In genomic region chr1:59132353-59132752, GRCh38 we compare ENCODE assay signal across 16 cellular contexts.
DNase-seq lines count a peak whose midpoint lies in the region; ATAC-seq and TF ChIP-seq lines count a peak whose summit lies in the region.
"Had no signal": no experiment of that assay in that cellular context is flagged by ENCODE, and none has a peak within 500 bp of the region (broad histone marks: within the 10 kb centered on the region; RNA-seq: fewer than 3 reads in every experiment).

No MANE protein-coding gene starts in this region.

- H3K4me1 Mint-ChIP-seq in GM23338: peaks cover 26% of the 10 kb centered on the region; the same call in 2 of the 3 replicates

- H3K27ac ChIP-seq in GM23338 (ENCODE audit: low read depth) (no peak overlapping the region), substantia nigra (ENCODE audit: low read depth, low read length, poor library complexity, severe bottlenecking) (no peak overlapping the region)

- peaks cover 19% of the 10 kb centered on the region; the same call in 1 of the 2 replicates for H3K9me2 ChIP-seq in GM23338 (ENCODE audit: insufficient read depth)

- peaks cover 8% of the 10 kb centered on the region; the same call in 1 of the 2 replicates for H3K4me1 ChIP-seq in GM23338 (ENCODE audit: insufficient read depth)
- H3K4me1 ChIP-seq: Caco-2 had no signal

- H3K4me3 ChIP-seq in GM23338: no peak overlapping the region

- no peaks in the 10 kb centered on the region for H3K27me3 ChIP-seq in GM23338 (ENCODE audit: insufficient read depth)

- H3K9me3 Mint-ChIP-seq in GM23338: peaks cover 4% of the 10 kb centered on the region; the same call in 1 of the 3 replicates

- H3K79me2 ChIP-seq in GM23338 (replicated peaks; ENCODE audit: insufficient read depth): no peaks in the 10 kb centered on the region

- H3K27me3 Mint-ChIP-seq in GM23338 (ENCODE audit: insufficient read depth, low read depth, poor library complexity): peaks cover 1% of the 10 kb centered on the region

- no peak overlapping the region for H3K4me3 Mint-ChIP-seq in GM23338

- DNase-seq in GM23338 (ENCODE audit: low spot score) (no peak), dermis blood vessel endothelial cell (peak; percentile 48), left kidney (ENCODE audit: low read depth, low spot score) (peak; percentile 47), renal cortical epithelial cell (ENCODE audit: low read depth) (peak; percentile 45), midbrain (lab: John Stamatoyannopoulos, UW) (no peak), substantia nigra (lab: John Stamatoyannopoulos, UW) (no peak)
- DNase-seq in activated CD4-positive, alpha-beta T cell treated with anti-CD3 and anti-CD28 coated beads for 1 hour: no peak
- DNase-seq: Caco-2, DMS153, EL, H7, Karpas-422, MM.1S, NCI-H1092 treated with DMSO at 0.1 percent for 48 hours, NCI-H2227 treated with DMSO at 0.1 percent for 48 hours, NCI-H524 had no signal

- H3K36me3 ChIP-seq in GM23338 (ENCODE audit: insufficient read depth): no peaks in the 10 kb centered on the region

- peaks cover 7% of the 10 kb centered on the region; the same call in 2 of the 3 replicates for H3K36me3 Mint-ChIP-seq in GM23338 (ENCODE audit: low read depth)

- no peak overlapping the region for H3K4me2 ChIP-seq in GM23338

- TF ChIP-seq CTCF in GM23338 (conservative IDR thresholded peaks at IDR 0.05; ENCODE audit: low read depth in 2 of 2): no peak

- H3F3A ChIP-seq in GM23338 (replicated peaks; ENCODE audit: low read depth): no peaks in the 10 kb centered on the region

- ATAC-seq in GM23338: no peak

- H4K20me1 ChIP-seq in GM23338 (replicated peaks; ENCODE audit: insufficient read depth): no peaks in the 10 kb centered on the region

- H2AFZ ChIP-seq in GM23338: peak overlapping the region; percentile 63

- H3K27ac Mint-ChIP-seq in GM23338: no peak overlapping the region

TF ChIP-seq in GM23338, 12 proteins besides CTCF, POLR2A, EP300 and RAD21:
- TF ChIP-seq EZH2 (IDR thresholded peaks at IDR 0.05; ENCODE audit: low read depth, unreplicated experiment): no peak
- TF ChIP-seq EZH2phosphoT487 (IDR thresholded peaks at IDR 0.05; ENCODE audit: unreplicated experiment): no peak
- TF ChIP-seq ETS1 (IDR thresholded peaks at IDR 0.05): no peak
- no peak for TF ChIP-seq STAT1 (IDR thresholded peaks at IDR 0.05; ENCODE audit: unreplicated experiment)
- no peak for TF ChIP-seq ZNF331 (CRISPR knock-in tag; IDR thresholded peaks at IDR 0.05; ENCODE audit: low read depth)

Comparison
In these comparisons a context has a peak if more than half of its experiments do, and no peak if none do; other contexts are left out.
1. DNase-seq: peak in dermis blood vessel endothelial cell (single experiment), left kidney (single experiment) and renal cortical epithelial cell (single experiment); none in GM23338 (single experiment), activated CD4-positive, alpha-beta T cell treated with anti-CD3 and anti-CD28 coated beads for 1 hour (single experiment), midbrain (single experiment) and substantia nigra (0 of 49).